In genomic region chr5:123582570-123583293, GRCh38 we compare ENCODE assay signal across 17 cellular contexts.
DNase-seq lines count a peak whose midpoint lies in the region; ATAC-seq and TF ChIP-seq lines count a peak whose summit lies in the region.
"Had no signal": no experiment of that assay in that cellular context is flagged by ENCODE, and none has a peak within 500 bp of the region (broad histone marks: within the 10 kb centered on the region; RNA-seq: fewer than 3 reads in every experiment).

No MANE protein-coding gene starts in this region.

- H3K36me3 ChIP-seq in colonic mucosa (no peaks in the 10 kb centered on the region), left lung (peaks cover 0 to 2% of the 10 kb centered on the region in 2 donors)
- H3K36me3 ChIP-seq: breast epithelium, SJSA1 had no signal

- ATAC-seq in left lung (peak; percentile 73), GM21737 (IDR thresholded peaks at IDR 0.05; ENCODE audit: unreplicated experiment) (no peak)
- ATAC-seq: K562 had no signal

- TF ChIP-seq CTCF in colonic mucosa (IDR thresholded peaks at IDR 0.05), result no peak
- no peak for TF ChIP-seq CTCF in left lung (IDR thresholded peaks at IDR 0.05)

- H3K27me3 ChIP-seq in colonic mucosa, result no peaks in the 10 kb centered on the region
- no peaks in the 10 kb centered on the region for H3K27me3 ChIP-seq in left lung
- H3K27me3 ChIP-seq: breast epithelium, SJSA1, transverse colon had no signal

- intact Hi-C loops in colonic mucosa (cut with DNase I) (no loop called here), left lung (cut with DNase I) (no loop called here)

- DNase-seq in EH (ENCODE audit: low read depth), result peak; percentile 9
- peak; percentile 53 to 59 for DNase-seq in Kasumi-1 (lab: John Stamatoyannopoulos, UW)
- DNase-seq in colonic mucosa, result peak; percentile 18
- no peak for DNase-seq in left lung
- DNase-seq in T-helper 2 cell, result no peak
- no peak for DNase-seq in NCI-H526 treated with DMSO at 0.1 percent for 48 hours (lab: John Stamatoyannopoulos, UW)
- DNase-seq in effector CD4-positive, alpha-beta T cell, result no peak
- DNase-seq: activated naive CD4-positive, alpha-beta T cell treated with anti-CD3 and anti-CD28 coated beads, Interleukin-2, amount 10 ng/mL, durations not matched to agents 7 days and 5 days; hippocampal formation; NCI-H187 treated with DMSO at 0.1 percent for 48 hours; NCI-H82; transverse colon had no signal

- no peak overlapping the region for H3K9ac ChIP-seq in colonic mucosa (ENCODE audit: low read depth in 2 of 2, low read length in 2 of 2)
- H3K9ac ChIP-seq: parathyroid adenoma had no signal

- H3K27ac ChIP-seq in colonic mucosa, result no peak overlapping the region
- peak overlapping the region in 1 of 2 donors; percentile 7 for H3K27ac ChIP-seq in left lung
- H3K27ac ChIP-seq: breast epithelium, parathyroid adenoma, SJSA1 had no signal

- H3K4me1 ChIP-seq in colonic mucosa, result no peaks in the 10 kb centered on the region
- peaks cover 0 to 4% of the 10 kb centered on the region in 2 donors for H3K4me1 ChIP-seq in left lung
- H3K4me1 ChIP-seq: breast epithelium, parathyroid adenoma, SJSA1 had no signal

- no peak overlapping the region for H3K4me3 ChIP-seq in colonic mucosa
- H3K4me3 ChIP-seq in left lung, result no peak overlapping the region
- H3K4me3 ChIP-seq: breast epithelium, K562, SJSA1, transverse colon had no signal

- no peaks in the 10 kb centered on the region for H3K9me3 ChIP-seq in colonic mucosa
- no peaks in the 10 kb centered on the region for H3K9me3 ChIP-seq in left lung
- H3K9me3 ChIP-seq: breast epithelium, SJSA1, transverse colon had no signal

Comparison
In these comparisons a context has a peak if more than half of its experiments do, and no peak if none do; other contexts are left out.
1. DNase-seq: peak in EH (single experiment), Kasumi-1 (2 of 2) and colonic mucosa (single experiment); none in left lung (0 of 2), T-helper 2 cell (0 of 5), NCI-H526 treated with DMSO at 0.1 percent for 48 hours (single experiment) and effector CD4-positive, alpha-beta T cell (single experiment).